19 cellular contexts compared by ENCODE assay signal in genomic region chr1:18200136-18200717, GRCh38.
DNase-seq lines count a peak whose midpoint lies in the region; ATAC-seq, FAIRE-seq and TF ChIP-seq lines count a peak whose summit lies in the region.
"Had no signal": no experiment of that assay in that cellular context is flagged by ENCODE, and none has a peak within 500 bp of the region (broad histone marks: within the 10 kb centered on the region; RNA-seq: fewer than 3 reads in every experiment).

No MANE protein-coding gene starts in this region.

- peaks cover 35% of the 10 kb centered on the region for H3K4me1 Mint-ChIP-seq in GM23338
- H3K4me1 Mint-ChIP-seq in activated T-cell treated with anti-CD3 and anti-CD28 coated beads, Interleukin-2, amount 50 U/mL, for 72 hours (ENCODE audit: low read depth): no peaks in the 10 kb centered on the region
- no peaks in the 10 kb centered on the region for H3K4me1 Mint-ChIP-seq in CD14-positive monocyte
- H3K4me1 Mint-ChIP-seq: neural crest cell had no signal

- H4K20me1 ChIP-seq in GM23338 (replicated peaks; ENCODE audit: insufficient read depth) (no peaks in the 10 kb centered on the region; the same call in none of the 2 replicates), hepatocyte (ENCODE audit: insufficient read depth, poor library complexity, severe bottlenecking) (no peaks in the 10 kb centered on the region)

- H3K4me3 Mint-ChIP-seq in GM23338: no peak overlapping the region
- no peak overlapping the region for H3K4me3 Mint-ChIP-seq in activated T-cell treated with anti-CD3 and anti-CD28 coated beads, Interleukin-2, amount 50 U/mL, for 72 hours
- no peak overlapping the region for H3K4me3 Mint-ChIP-seq in CD14-positive monocyte
- H3K4me3 Mint-ChIP-seq: activated T-cell treated with anti-CD3 and anti-CD28 coated beads, Interleukin-2, amount 50 U/mL, for 24 hours; neural crest cell had no signal

- H2AFZ ChIP-seq in GM23338: no peak overlapping the region
- H2AFZ ChIP-seq in hepatocyte: no peak overlapping the region

- no peaks in the 10 kb centered on the region for H3K9me2 ChIP-seq in GM23338 (ENCODE audit: insufficient read depth)
- no peaks in the 10 kb centered on the region for H3K9me2 ChIP-seq in hepatocyte (replicated peaks; ENCODE audit: insufficient read depth)

- H3K4me2 ChIP-seq in GM23338: no peak overlapping the region
- no peak overlapping the region for H3K4me2 ChIP-seq in hepatocyte

- ATAC-seq in GM23338: peak; percentile 55
- ATAC-seq in activated T-cell treated with anti-CD3 and anti-CD28 coated beads, Interleukin-2, amount 50 U/mL, for 72 hours (replicated peaks in 1 of 2): no peak
- no peak for ATAC-seq in HG03039 (IDR thresholded peaks at IDR 0.05; ENCODE audit: unreplicated experiment)
- ATAC-seq: Right ventricle myocardium inferior had no signal

- H3K4me3 ChIP-seq in GM23338 (no peak overlapping the region), epithelial cell of proximal tubule (ENCODE audit: low read depth, low read length) (no peak overlapping the region), hepatocyte (no peak overlapping the region)
- H3K4me3 ChIP-seq: BLaER1 treated with 17β-estradiol and CSF1 and Interleukin-3, amounts not matched to agents 10 nM and 100 nM; heart right ventricle; prostate gland had no signal

- H3K36me3 ChIP-seq in GM23338 (ENCODE audit: insufficient read depth) (no peaks in the 10 kb centered on the region), hepatocyte (replicated peaks; ENCODE audit: insufficient read depth, low read depth) (no peaks in the 10 kb centered on the region)
- H3K36me3 ChIP-seq: BLaER1 treated with 17β-estradiol and CSF1 and Interleukin-3, amounts not matched to agents 10 nM and 100 nM; heart right ventricle; prostate gland had no signal

- peaks cover 37% of the 10 kb centered on the region for H3K4me1 ChIP-seq in GM23338 (ENCODE audit: insufficient read depth)
- H3K4me1 ChIP-seq in hepatocyte (ENCODE audit: insufficient read depth): no peaks in the 10 kb centered on the region
- H3K4me1 ChIP-seq: heart right ventricle, prostate gland had no signal

- H3K27me3 ChIP-seq in GM23338 (ENCODE audit: insufficient read depth): no peaks in the 10 kb centered on the region
- peaks cover 52% of the 10 kb centered on the region for H3K27me3 ChIP-seq in hepatocyte
- H3K27me3 ChIP-seq: BLaER1 treated with 17β-estradiol and CSF1 and Interleukin-3, amounts not matched to agents 10 nM and 100 nM had no signal

- intact Hi-C loops in CD14-positive monocyte (cut with micrococcal nuclease): no loop called here

- H3K27ac Mint-ChIP-seq in GM23338: peak overlapping the region; percentile 50
- no peak overlapping the region for H3K27ac Mint-ChIP-seq in activated T-cell treated with anti-CD3 and anti-CD28 coated beads, Interleukin-2, amount 50 U/mL, for 72 hours
- H3K27ac Mint-ChIP-seq in CD14-positive monocyte: no peak overlapping the region
- H3K27ac Mint-ChIP-seq: activated T-cell treated with anti-CD3 and anti-CD28 coated beads, Interleukin-2, amount 50 U/mL, for 24 hours had no signal

- H3K9me3 Mint-ChIP-seq in GM23338 (no peaks in the 10 kb centered on the region), CD14-positive monocyte (no peaks in the 10 kb centered on the region)
- no peaks in the 10 kb centered on the region for H3K9me3 Mint-ChIP-seq in activated T-cell treated with anti-CD3 and anti-CD28 coated beads, Interleukin-2, amount 50 U/mL, for 72 hours
- H3K9me3 Mint-ChIP-seq: activated T-cell treated with anti-CD3 and anti-CD28 coated beads, Interleukin-2, amount 50 U/mL, for 24 hours; neural crest cell had no signal

- 0 out of 2 replicates have a peak, but pooled peaks cover 3% of the 10 kb centered on the region for H3F3A ChIP-seq in GM23338 (replicated peaks; ENCODE audit: low read depth)

- DNase-seq in D721Med (ENCODE audit: insufficient read length, low spot score) (no peak), GM23338 (ENCODE audit: low spot score) (peak; percentile 74), OCI-M1 (lab: John Stamatoyannopoulos, UW) (peak; percentile 2), epithelial cell of proximal tubule (ENCODE audit: low read depth) (no peak), hepatocyte (ENCODE audit: low spot score) (no peak), CD14-positive monocyte (ENCODE audit: low spot score) (no peak)
- DNase-seq in activated T-cell treated with anti-CD3 and anti-CD28 coated beads, Interleukin-2, amount 50 U/mL, for 72 hours: no peak
- DNase-seq: ACHN; activated CD4-positive, alpha-beta T cell treated with anti-CD3 and anti-CD28 coated beads for 1 hour; activated CD8-positive, alpha-beta memory T cell treated with anti-CD3 and anti-CD28 coated beads for 24 hours; activated naive CD4-positive, alpha-beta T cell treated with Interleukin-2 at 50 U/mL for 16 hours; activated T-cell treated with anti-CD3 and anti-CD28 coated beads, Interleukin-2, amount 50 U/mL, for 24 hours; heart right ventricle had no signal

- no peaks in the 10 kb centered on the region for H3K36me3 Mint-ChIP-seq in GM23338 (ENCODE audit: low read depth)
- H3K36me3 Mint-ChIP-seq in activated T-cell treated with anti-CD3 and anti-CD28 coated beads, Interleukin-2, amount 50 U/mL, for 72 hours (ENCODE audit: insufficient read depth in 2 of 2): no peaks in the 10 kb centered on the region
- H3K36me3 Mint-ChIP-seq in CD14-positive monocyte: no peaks in the 10 kb centered on the region

- H3K27ac ChIP-seq in GM23338 (ENCODE audit: low read depth) (no peak overlapping the region), hepatocyte (no peak overlapping the region)
- H3K27ac ChIP-seq: BLaER1 treated with 17β-estradiol and CSF1 and Interleukin-3, amounts not matched to agents 10 nM and 100 nM; heart right ventricle; prostate gland had no signal

- H3K27me3 Mint-ChIP-seq in GM23338 (ENCODE audit: insufficient read depth, low read depth, poor library complexity) (peaks cover 5% of the 10 kb centered on the region), CD14-positive monocyte (ENCODE audit: low read depth in 3 of 3) (peaks cover 27 to 34% (median 31%) of the 10 kb centered on the region in 3 donors)
- H3K27me3 Mint-ChIP-seq in activated T-cell treated with anti-CD3 and anti-CD28 coated beads, Interleukin-2, amount 50 U/mL, for 72 hours (ENCODE audit: low read depth): peaks cover 26% of the 10 kb centered on the region

- WGBS in hepatocyte (ENCODE audit: low lambda C conversion rate, missing lambda C conversion rate): 73% methylated on average over 8 of the region's 8 CpGs

- TF ChIP-seq CTCF in D721Med (IDR thresholded peaks at IDR 0.05; ENCODE audit: insufficient read depth, missing control alignments) (peak; percentile 29), GM23338 (conservative IDR thresholded peaks at IDR 0.05; ENCODE audit: low read depth in 2 of 2) (peak; percentile 74 to 76), epithelial cell of proximal tubule (conservative IDR thresholded peaks at IDR 0.05; ENCODE audit: low read depth, low read length) (peak; percentile 15), hepatocyte (IDR thresholded peaks at IDR 0.05; ENCODE audit: poor library complexity) (no peak), CD14-positive monocyte (IDR thresholded peaks at IDR 0.05) (no peak)

- H3K79me2 ChIP-seq in GM23338 (replicated peaks; ENCODE audit: insufficient read depth): no peaks in the 10 kb centered on the region
- no peaks in the 10 kb centered on the region for H3K79me2 ChIP-seq in hepatocyte

- FAIRE-seq in D721Med (lab: Jason Lieb, UNC): no peak
- FAIRE-seq: urothelium cell line had no signal

- no peaks in the 10 kb centered on the region for H3K9me3 ChIP-seq in hepatocyte (ENCODE audit: low read depth)
- H3K9me3 ChIP-seq: BLaER1 treated with 17β-estradiol and CSF1 and Interleukin-3, amounts not matched to agents 10 nM and 100 nM; heart right ventricle; prostate gland had no signal

TF ChIP-seq in GM23338, 12 proteins besides CTCF, POLR2A, EP300 and RAD21 (continues in another document):
- TF ChIP-seq EZH2 (IDR thresholded peaks at IDR 0.05; ENCODE audit: low read depth, unreplicated experiment): no peak
- no peak for TF ChIP-seq NANOG (IDR thresholded peaks at IDR 0.05; ENCODE audit: borderline replicate concordance)
- TF ChIP-seq CREB1 (CRISPR knock-in tag; IDR thresholded peaks at IDR 0.05; ENCODE audit: low read depth): no peak
- TF ChIP-seq, protein P1, sequence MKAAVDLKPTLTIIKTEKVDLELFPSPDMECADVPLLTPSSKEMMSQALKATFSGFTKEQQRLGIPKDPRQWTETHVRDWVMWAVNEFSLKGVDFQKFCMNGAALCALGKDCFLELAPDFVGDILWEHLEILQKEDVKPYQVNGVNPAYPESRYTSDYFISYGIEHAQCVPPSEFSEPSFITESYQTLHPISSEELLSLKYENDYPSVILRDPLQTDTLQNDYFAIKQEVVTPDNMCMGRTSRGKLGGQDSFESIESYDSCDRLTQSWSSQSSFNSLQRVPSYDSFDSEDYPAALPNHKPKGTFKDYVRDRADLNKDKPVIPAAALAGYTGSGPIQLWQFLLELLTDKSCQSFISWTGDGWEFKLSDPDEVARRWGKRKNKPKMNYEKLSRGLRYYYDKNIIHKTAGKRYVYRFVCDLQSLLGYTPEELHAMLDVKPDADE (IDR thresholded peaks at IDR 0.05): no peak
- no peak for TF ChIP-seq ZNF331 (CRISPR knock-in tag; IDR thresholded peaks at IDR 0.05; ENCODE audit: low read depth)
- TF ChIP-seq POLR2AphosphoS5 (IDR thresholded peaks at IDR 0.05; ENCODE audit: low read depth): no peak
- TF ChIP-seq EZH2phosphoT487 (IDR thresholded peaks at IDR 0.05; ENCODE audit: unreplicated experiment): no peak
- no peak for TF ChIP-seq STAT1 (IDR thresholded peaks at IDR 0.05; ENCODE audit: unreplicated experiment)

Comparison
In these comparisons a context has a peak if more than half of its experiments do, and no peak if none do; other contexts are left out.
1. DNase-seq: peak in GM23338 (single experiment) and OCI-M1 (single experiment); none in D721Med (single experiment), epithelial cell of proximal tubule (single experiment), hepatocyte (single experiment), activated T-cell treated with anti-CD3 and anti-CD28 coated beads, Interleukin-2, amount 50 U/mL, for 72 hours (0 of 2) and CD14-positive monocyte (single experiment).
2. CTCF ChIP-seq: peak in D721Med (single experiment), GM23338 (2 of 2) and epithelial cell of proximal tubule (single experiment); none in hepatocyte (single experiment) and CD14-positive monocyte (single experiment).